ENCODE assay signal across 14 cellular contexts in genomic region chr14:102518063-102518648, GRCh38. TPM values are rescaled to one million over a fixed set of nuclear protein-coding genes. Genes with fewer than 3 reads are reported as not detected.
DNase-seq lines count a peak whose midpoint lies in the region; ATAC-seq and TF ChIP-seq lines count a peak whose summit lies in the region.
"Had no signal": no experiment of that assay in that cellular context is flagged by ENCODE, and none has a peak within 500 bp of the region (broad histone marks: within the 10 kb centered on the region; RNA-seq: fewer than 3 reads in every experiment).

No MANE protein-coding gene starts in this region.

- no peak overlapping the region for H3K27ac Mint-ChIP-seq in T-helper 17 cell
- H3K27ac Mint-ChIP-seq in stimulated activated effector memory CD8-positive, alpha-beta T cell treated with anti-CD3 and anti-CD28 coated beads, Interleukin-12 subunit alpha, Interleukin-12 subunit beta, amount 100 ng/mL, for 72 hours: peak overlapping the region; percentile 87

- H3K9me3 Mint-ChIP-seq in activated T-cell treated with anti-CD3 and anti-CD28 coated beads, Interleukin-2, amount 50 U/mL, for 4 hours: no peaks in the 10 kb centered on the region
- H3K9me3 Mint-ChIP-seq in stimulated activated effector memory CD8-positive, alpha-beta T cell treated with anti-CD3 and anti-CD28 coated beads, Interleukin-12 subunit alpha, Interleukin-12 subunit beta, amount 100 ng/mL, for 72 hours: no peaks in the 10 kb centered on the region

- peaks cover 6% of the 10 kb centered on the region for H3K4me1 Mint-ChIP-seq in activated T-cell treated with anti-CD3 and anti-CD28 coated beads, Interleukin-2, amount 50 U/mL, for 4 hours (ENCODE audit: low read depth)
- H3K4me1 Mint-ChIP-seq in T-helper 17 cell: peaks cover 9% of the 10 kb centered on the region
- H3K4me1 Mint-ChIP-seq in stimulated activated effector memory CD8-positive, alpha-beta T cell treated with anti-CD3 and anti-CD28 coated beads, Interleukin-12 subunit alpha, Interleukin-12 subunit beta, amount 100 ng/mL, for 72 hours: peaks cover 14% of the 10 kb centered on the region

- H3K4me3 ChIP-seq in iPS-20b (ENCODE audit: low read length) (0 out of 2 replicates have a peak overlapping the region, but pooled peaks have one; percentile 62), adrenal gland (no peak overlapping the region)

- H3K36me3 ChIP-seq in iPS-20b (ENCODE audit: insufficient read depth, low read depth, low read length): no peaks in the 10 kb centered on the region
- no peaks in the 10 kb centered on the region for H3K36me3 ChIP-seq in adrenal gland (replicated peaks in 1 of 2)
- H3K36me3 ChIP-seq: heart right ventricle had no signal

- no peak for ATAC-seq in activated T-cell treated with anti-CD3 and anti-CD28 coated beads, Interleukin-2, amount 50 U/mL, for 4 hours
- no peak for ATAC-seq in T-helper 17 cell
- ATAC-seq in stimulated activated effector memory CD8-positive, alpha-beta T cell treated with anti-CD3 and anti-CD28 coated beads, Interleukin-12 subunit alpha, Interleukin-12 subunit beta, amount 100 ng/mL, for 72 hours: no peak

- peaks cover 10% of the 10 kb centered on the region for H3K27me3 Mint-ChIP-seq in activated T-cell treated with anti-CD3 and anti-CD28 coated beads, Interleukin-2, amount 50 U/mL, for 4 hours (ENCODE audit: low read depth)
- H3K27me3 Mint-ChIP-seq in T-helper 17 cell: no peaks in the 10 kb centered on the region

- peaks cover 15% of the 10 kb centered on the region; the same call in 1 of the 2 replicates for H3K27me3 ChIP-seq in iPS-20b (ENCODE audit: insufficient read depth, low read length)
- no peaks in the 10 kb centered on the region for H3K27me3 ChIP-seq in adrenal gland
- H3K27me3 ChIP-seq: heart right ventricle, testis had no signal

- no peak for DNase-seq in activated T-cell treated with anti-CD3 and anti-CD28 coated beads, Interleukin-2, amount 50 U/mL, for 4 hours
- DNase-seq in activated T-cell treated with anti-CD3 and anti-CD28 coated beads for 4 hours (no peak), T-helper 17 cell (no peak), adrenal gland (no peak), islet precursor cell (no peak), NCI-H1694 (lab: John Stamatoyannopoulos, UW) (no peak)
- DNase-seq in stimulated activated effector memory CD8-positive, alpha-beta T cell treated with anti-CD3 and anti-CD28 coated beads, Interleukin-12 subunit alpha, Interleukin-12 subunit beta, amount 100 ng/mL, for 72 hours (ENCODE audit: low spot score in 2 of 2): no peak
- DNase-seq: activated CD4-positive, CD25-positive, alpha-beta regulatory T cell; dermis blood vessel endothelial cell; heart right ventricle; NCI-H187 treated with DMSO at 0.1 percent for 48 hours; PC-9 had no signal

- H3K9me3 ChIP-seq in T-helper 17 cell (ENCODE audit: control insufficient read depth, low read length, poor library complexity, severe bottlenecking) (no peaks in the 10 kb centered on the region), iPS-20b (ENCODE audit: insufficient read depth, low read depth, low read length) (no peaks in the 10 kb centered on the region), adrenal gland (replicated peaks in 1 of 3) (no peaks in the 10 kb centered on the region)
- H3K9me3 ChIP-seq: heart right ventricle, testis had no signal

- H3K27ac ChIP-seq in iPS-20b (ENCODE audit: low read length): no peak overlapping the region
- no peak overlapping the region for H3K27ac ChIP-seq in adrenal gland
- H3K27ac ChIP-seq: PC-9 had no signal

- no peak for TF ChIP-seq CTCF in adrenal gland (IDR thresholded peaks at IDR 0.05)

- H3K9ac ChIP-seq in iPS-20b (ENCODE audit: low read depth, low read length): no peak overlapping the region

- intact Hi-C loops in adrenal gland (cut with DNase I): loop anchor here in 1 of 2 donors (10.0 kb wide), 1 partner anchor 193 kb away; no protein-coding TSS in a partner anchor

- 87 to 97% (median 92%) methylated on average over 8 of the region's 8 CpGs for WGBS in adrenal gland, 4 donors

- no peak for TF ChIP-seq POLR2A in adrenal gland (IDR thresholded peaks at IDR 0.05)

- H3K4me3 Mint-ChIP-seq in activated T-cell treated with anti-CD3 and anti-CD28 coated beads, Interleukin-2, amount 50 U/mL, for 4 hours: peak overlapping the region; percentile 70
- peak overlapping the region; percentile 87 for H3K4me3 Mint-ChIP-seq in T-helper 17 cell
- H3K4me3 Mint-ChIP-seq in stimulated activated effector memory CD8-positive, alpha-beta T cell treated with anti-CD3 and anti-CD28 coated beads, Interleukin-12 subunit alpha, Interleukin-12 subunit beta, amount 100 ng/mL, for 72 hours: peak overlapping the region; percentile 76

- H3K36me3 Mint-ChIP-seq in activated T-cell treated with anti-CD3 and anti-CD28 coated beads, Interleukin-2, amount 50 U/mL, for 4 hours (ENCODE audit: insufficient read depth): no peaks in the 10 kb centered on the region
- H3K36me3 Mint-ChIP-seq in T-helper 17 cell (ENCODE audit: low read depth): no peaks in the 10 kb centered on the region
- peaks cover 7% of the 10 kb centered on the region for H3K36me3 Mint-ChIP-seq in stimulated activated effector memory CD8-positive, alpha-beta T cell treated with anti-CD3 and anti-CD28 coated beads, Interleukin-12 subunit alpha, Interleukin-12 subunit beta, amount 100 ng/mL, for 72 hours

- no peaks in the 10 kb centered on the region for H3K4me1 ChIP-seq in iPS-20b (ENCODE audit: insufficient read depth, low read length)
- H3K4me1 ChIP-seq in adrenal gland (replicated peaks in 1 of 2): peaks cover 4% of the 10 kb centered on the region in 2 donors
- H3K4me1 ChIP-seq: testis had no signal

RNA-seq across cellular contexts. Expression of gene ANKRD9, which starts 8.6 kb away (rescaled TPM):
- 10 to 100 TPM in 1 of 3 donors, 1 to 10 TPM in 2; 6.7 to 11.0 (median 8.7) TPM for total RNA-seq in activated T-cell treated with anti-CD3 and anti-CD28 coated beads, Interleukin-2, amount 50 U/mL, for 4 hours
- total RNA-seq in T-helper 17 cell: 10 to 100 TPM in 1 of 2 donors, 1 to 10 TPM in 1; 3.3 to 17.6 TPM
- 100 to 1,000 TPM in 1 of 8 donors, 10 to 100 TPM in 7; 21.4 to 105 (median 50.8) TPM for total RNA-seq in adrenal gland
- 10 to 100 TPM in 2 of 3 donors, 1 to 10 TPM in 1; 2.6 to 35.2 (median 19.5) TPM for polyA plus RNA-seq in adrenal gland
